In genomic region chr15:70486451-70487379, GRCh38 we compare ENCODE assay signal across 8 cellular contexts.
A peak's percentile ranks its signal among the peaks of the same experiment; 100 is the strongest.
DNase-seq lines count a peak whose midpoint lies in the region; ATAC-seq and TF ChIP-seq lines count a peak whose summit lies in the region.

No MANE protein-coding gene starts in this region.

- DNase-seq in AG09319 (ENCODE audit: extremely low read depth, low read depth) (peak; percentile 65), fibroblast of peridontal ligament (ENCODE audit: extremely low read depth) (peak; percentile 96), DMS153 treated with DMSO at 0.1 percent for 48 hours (lab: John Stamatoyannopoulos, UW; ENCODE audit: unreplicated experiment) (no peak), NCI-H1105 treated with DMSO at 0.1 percent for 48 hours (lab: John Stamatoyannopoulos, UW) (no peak)
- peak; percentile 57 for DNase-seq in activated CD4-positive, CD25-positive, alpha-beta regulatory T cell treated with anti-CD3 and anti-CD28 coated beads, Interleukin-2, amount 50 U/mL, for 72 hours
- DNase-seq in stimulated activated CD4-positive, alpha-beta T cell treated with anti-CD3 and anti-CD28 coated beads, TNF-alpha, amount 100 ng/mL, for 24 hours (ENCODE audit: low read depth in 3 of 3) = peak; percentile 28 to 76 (median 31)

- ATAC-seq in GM19395 (IDR thresholded peaks at IDR 0.05; ENCODE audit: unreplicated experiment) = peak; percentile 72
- peak; percentile 58 for ATAC-seq in HG03442 (IDR thresholded peaks at IDR 0.05; ENCODE audit: unreplicated experiment)

- no peak for TF ChIP-seq CTCF in AG09319 (IDR thresholded peaks at IDR 0.05; ENCODE audit: low read depth, low read length)

Comparison
In these comparisons a context has a peak if more than half of its experiments do, and no peak if none do; other contexts are left out.
1. DNase-seq: peak in AG09319 (single experiment), activated CD4-positive, CD25-positive, alpha-beta regulatory T cell treated with anti-CD3 and anti-CD28 coated beads, Interleukin-2, amount 50 U/mL, for 72 hours (single experiment), fibroblast of peridontal ligament (single experiment) and stimulated activated CD4-positive, alpha-beta T cell treated with anti-CD3 and anti-CD28 coated beads, TNF-alpha, amount 100 ng/mL, for 24 hours (3 of 3); none in DMS153 treated with DMSO at 0.1 percent for 48 hours (single experiment) and NCI-H1105 treated with DMSO at 0.1 percent for 48 hours (single experiment).